10 cellular contexts compared by ENCODE assay signal in the genomic region with DNA sequence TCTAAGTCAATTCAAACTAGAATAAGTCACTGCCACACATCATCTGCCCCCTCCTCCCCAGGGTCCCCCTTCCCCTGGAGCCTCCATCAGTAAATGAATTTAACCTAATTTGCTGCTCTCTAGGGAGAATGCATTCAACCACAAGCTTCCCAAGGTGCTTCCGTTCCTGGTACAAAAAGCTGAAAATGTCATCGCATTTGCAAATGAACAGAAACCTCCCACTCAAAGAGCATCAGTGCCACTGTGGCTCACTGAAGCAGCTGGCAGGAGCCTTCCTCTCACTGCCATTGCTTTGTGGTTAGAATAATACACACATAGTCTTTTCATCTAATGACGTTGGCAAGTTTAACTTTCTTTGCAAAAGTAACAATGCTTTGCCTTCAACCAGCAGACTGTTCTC.
DNase-seq lines count a peak whose midpoint lies in the region; ATAC-seq, FAIRE-seq and TF ChIP-seq lines count a peak whose summit lies in the region.
"Had no signal": no experiment of that assay in that cellular context is flagged by ENCODE, and none has a peak within 500 bp of the region (broad histone marks: within the 10 kb centered on the region; RNA-seq: fewer than 3 reads in every experiment).

No MANE protein-coding gene starts in this region.

- no peaks in the 10 kb centered on the region for H3K4me1 Mint-ChIP-seq in MCF 10A (ENCODE audit: insufficient read depth, unreplicated experiment)
- peaks cover 12 to 15% of the 10 kb centered on the region in 2 donors for H3K4me1 Mint-ChIP-seq in natural killer cell treated with Interleukin-12 subunit alpha and Interleukin-12 subunit beta and Interleukin-15 and Interleukin-18, amount 100 ng/mL, for 72 hours (ENCODE audit: low read depth in 2 of 2)

- H3K4me1 ChIP-seq in BLaER1 treated with 17β-estradiol and CSF1 and Interleukin-3, amounts not matched to agents 10 nM and 100 nM: peaks cover 27 to 46% (median 39%) of the 10 kb centered on the region in 10 experiments
- H3K4me1 ChIP-seq in GM12878 (ENCODE audit: control insufficient read depth, insufficient read depth, low read length) (peaks cover 8% of the 10 kb centered on the region), esophagus muscularis mucosa (peaks cover 0 to 9% (median 0%) of the 10 kb centered on the region in 4 donors)

- H3K4me2 ChIP-seq in BLaER1 treated with 17β-estradiol and CSF1 and Interleukin-3, amounts not matched to agents 10 nM and 100 nM: peak overlapping the region; percentile 67 to 88 (median 79)
- H3K4me2 ChIP-seq in GM12878 (ENCODE audit: control insufficient read depth, insufficient read depth): no peak overlapping the region

- H3K27ac Mint-ChIP-seq in MCF 10A (ENCODE audit: low read depth, unreplicated experiment): no peak overlapping the region
- H3K27ac Mint-ChIP-seq in natural killer cell treated with Interleukin-12 subunit alpha and Interleukin-12 subunit beta and Interleukin-15 and Interleukin-18, amount 100 ng/mL, for 72 hours: no peak overlapping the region

- RAD21 ChIA-PET in GM12878 (lab: Charles Lee; ENCODE audit: unreplicated experiment): interaction anchor here (0.7 to 6.6 kb wide), 12 partner anchors 9 to 247 kb away, joined by 3 to 54 read pairs (median 11); a partner anchor contains a TSS

- H3K79me2 ChIP-seq in GM12878 (ENCODE audit: control insufficient read depth, insufficient read depth, low read length): no peaks in the 10 kb centered on the region

- peak overlapping the region in 1 of 11 experiments; percentile 24; a peak in 1 of 22 replicates for H3K9ac ChIP-seq in BLaER1 treated with 17β-estradiol and CSF1 and Interleukin-3, amounts not matched to agents 10 nM and 100 nM
- H3K9ac ChIP-seq in GM12878 (ENCODE audit: control insufficient read depth, insufficient read depth, low read length): no peak overlapping the region

- no peaks in the 10 kb centered on the region for H3K9me3 Mint-ChIP-seq in MCF 10A (ENCODE audit: unreplicated experiment)
- H3K9me3 Mint-ChIP-seq in natural killer cell treated with Interleukin-12 subunit alpha and Interleukin-12 subunit beta and Interleukin-15 and Interleukin-18, amount 100 ng/mL, for 72 hours: no peaks in the 10 kb centered on the region

- CTCF ChIA-PET in GM12878 (lab: Yijun Ruan, JAX) (interaction anchor here (1.1 to 7.0 kb wide), 17 partner anchors 13 to 763 kb away, joined by 3 to 118 read pairs (median 9); no protein-coding TSS in a partner anchor), MCF 10A (lab: Yijun Ruan, JAX) (interaction anchor here (0.5 to 7.1 kb wide), 20 partner anchors 8 to 848 kb away, joined by 3 to 104 read pairs (median 16); a partner anchor contains a TSS)

- no peaks in the 10 kb centered on the region; a peak in 1 of 22 replicates for H3K27me3 ChIP-seq in BLaER1 treated with 17β-estradiol and CSF1 and Interleukin-3, amounts not matched to agents 10 nM and 100 nM
- H3K27me3 ChIP-seq in GM12878 (replicated peaks in 1 of 2; ENCODE audit: control insufficient read depth in 2 of 2, insufficient read depth in 2 of 2, low read length in 1 of 2): no peaks in the 10 kb centered on the region
- no peaks in the 10 kb centered on the region for H3K27me3 ChIP-seq in esophagus muscularis mucosa

- 2% methylated on average over 3 of the region's 3 CpGs for WGBS in GM12878 (ENCODE audit: insufficient coverage, insufficient replicate concordance, low lambda C conversion rate, missing lambda C conversion rate)
- WGBS in esophagus muscularis mucosa: 42% methylated on average over 3 of the region's 3 CpGs

- no peak overlapping the region for H3K4me3 ChIP-seq in BLaER1 treated with 17β-estradiol and CSF1 and Interleukin-3, amounts not matched to agents 10 nM and 100 nM
- no peak overlapping the region for H3K4me3 ChIP-seq in GM12878
- no peak overlapping the region for H3K4me3 ChIP-seq in esophagus muscularis mucosa

- FAIRE-seq in GM12878 (lab: Jason Lieb, UNC): peak; percentile 62

- no peaks in the 10 kb centered on the region for H3K27me3 Mint-ChIP-seq in MCF 10A (ENCODE audit: insufficient read depth, unreplicated experiment)
- peaks cover 9 to 16% of the 10 kb centered on the region in 2 donors for H3K27me3 Mint-ChIP-seq in natural killer cell treated with Interleukin-12 subunit alpha and Interleukin-12 subunit beta and Interleukin-15 and Interleukin-18, amount 100 ng/mL, for 72 hours

- no peak overlapping the region for H2AFZ ChIP-seq in GM12878 (ENCODE audit: control insufficient read depth, low read depth, low read length)

- SMC1A ChIA-PET in GM12878 (lab: Charles Lee; ENCODE audit: uncharacterized antibody, unreplicated experiment): interaction anchor here (1.0 to 6.7 kb wide), 24 partner anchors 9 to 277 kb away, joined by 3 to 75 read pairs (median 6); a partner anchor contains a TSS

- no peaks in the 10 kb centered on the region for H3K9me3 ChIP-seq in BLaER1 treated with 17β-estradiol and CSF1 and Interleukin-3, amounts not matched to agents 10 nM and 100 nM (replicated peaks in 1 of 11)
- H3K9me3 ChIP-seq in GM12878 (replicated peaks; ENCODE audit: control insufficient read depth, insufficient read depth, low read length): no peaks in the 10 kb centered on the region
- H3K9me3 ChIP-seq in esophagus muscularis mucosa: no peaks in the 10 kb centered on the region

- no peaks in the 10 kb centered on the region for H3K36me3 Mint-ChIP-seq in MCF 10A (ENCODE audit: insufficient read depth, unreplicated experiment)
- no peaks in the 10 kb centered on the region for H3K36me3 Mint-ChIP-seq in natural killer cell treated with Interleukin-12 subunit alpha and Interleukin-12 subunit beta and Interleukin-15 and Interleukin-18, amount 100 ng/mL, for 72 hours

- POLR2A ChIA-PET in GM12878 (lab: Charles Lee) (no interaction called here), MCF 10A (lab: Yijun Ruan, JAX) (no interaction called here)

- H3K36me3 ChIP-seq in BLaER1 treated with 17β-estradiol and CSF1 and Interleukin-3, amounts not matched to agents 10 nM and 100 nM: no peaks in the 10 kb centered on the region
- H3K36me3 ChIP-seq in GM12878 (ENCODE audit: control insufficient read depth in 2 of 2, insufficient read depth in 2 of 2, low read length in 1 of 2) (no peaks in the 10 kb centered on the region), esophagus muscularis mucosa (no peaks in the 10 kb centered on the region)

- H3K27ac ChIP-seq in BLaER1 treated with 17β-estradiol and CSF1 and Interleukin-3, amounts not matched to agents 10 nM and 100 nM: peak overlapping the region in 5 of 11 experiments; percentile 21 to 65 (median 60); a peak in 6 of 22 replicates
- H3K27ac ChIP-seq in GM12878 (ENCODE audit: control insufficient read depth, insufficient read depth) (no peak overlapping the region), esophagus muscularis mucosa (replicated peaks in 1 of 4) (no peak overlapping the region)
- H3K27ac ChIP-seq: C4-2B had no signal

- no peak for TF ChIP-seq RAD21 in GM12878 (IDR thresholded peaks at IDR 0.05; ENCODE audit: insufficient read depth, low read depth, low read length)

- DNase-seq in GM12878 (ENCODE audit: low read depth, low spot score): peak; percentile 61
- no peak for DNase-seq in stimulated activated CD4-positive, alpha-beta T cell treated with anti-CD3 and anti-CD28 coated beads, Interleukin-1b, Interleukin-23, amount 100 ng/mL, for 48 hours
- no peak for DNase-seq in esophagus muscularis mucosa (ENCODE audit: extremely low spot score)
- no peak for DNase-seq in MCF 10A (ENCODE audit: unreplicated experiment)
- no peak for DNase-seq in natural killer cell treated with Interleukin-12 subunit alpha and Interleukin-12 subunit beta and Interleukin-15 and Interleukin-18, amount 100 ng/mL, for 72 hours (ENCODE audit: low spot score)
- DNase-seq: activated gamma-delta T cell had no signal

- H4K20me1 ChIP-seq in BLaER1 treated with 17β-estradiol and CSF1 and Interleukin-3, amounts not matched to agents 10 nM and 100 nM: peaks cover 0 to 13% (median 0%) of the 10 kb centered on the region in 11 experiments; a peak in 6 of 22 replicates
- no peaks in the 10 kb centered on the region for H4K20me1 ChIP-seq in GM12878 (ENCODE audit: control insufficient read depth, insufficient read depth)

- BruUV-seq in GM12878 (replicated peaks; lab: Mats Ljungman, UMichigan): no TSS peak
- no TSS peak for BruUV-seq in MCF 10A (replicated peaks; lab: Mats Ljungman, UMichigan)

- in situ Hi-C loops in GM12878 (cut with MboI): no loop called here

- ATAC-seq in GM19395 (IDR thresholded peaks at IDR 0.05; ENCODE audit: unreplicated experiment) (peak; percentile 56), HG03139 (IDR thresholded peaks at IDR 0.05; ENCODE audit: unreplicated experiment) (peak; percentile 46), GM12878 (peak; percentile 68)
- ATAC-seq in natural killer cell treated with Interleukin-12 subunit alpha and Interleukin-12 subunit beta and Interleukin-15 and Interleukin-18, amount 100 ng/mL, for 72 hours: no peak

- intact Hi-C loops in GM12878 (cut with micrococcal nuclease; ENCODE audit: unreplicated experiment): loop anchor here (5.0 kb wide), 2 partner anchors 84 to 764 kb away; no protein-coding TSS in a partner anchor
- intact Hi-C loops in esophagus muscularis mucosa (cut with DNase I): loop anchor here (5.0 kb wide), 1 partner anchor 231 kb away; no protein-coding TSS in a partner anchor
- intact Hi-C loops in MCF 10A (cut with micrococcal nuclease): loop anchor here (10.0 kb wide), 2 partner anchors 388 to 572 kb away; no protein-coding TSS in a partner anchor

- TF ChIP-seq CTCF in GM12878 (IDR thresholded peaks at IDR 0.05 in 2 of 3, conservative IDR thresholded peaks at IDR 0.05 in 1 of 3; ENCODE audit: control insufficient read depth in 2 of 3, extremely low read depth in 1 of 3, insufficient read depth in 1 of 3, low read depth in 3 of 3, low read length in 3 of 3) (no peak), esophagus muscularis mucosa (IDR thresholded peaks at IDR 0.05) (no peak), MCF 10A (IDR thresholded peaks at IDR 0.05; ENCODE audit: unreplicated experiment) (no peak)

- no peak for TF ChIP-seq POLR2A in GM12878 (IDR thresholded peaks at IDR 0.05; ENCODE audit: low read depth, low read length)
- no peak for TF ChIP-seq POLR2A in esophagus muscularis mucosa (IDR thresholded peaks at IDR 0.05; ENCODE audit: low read depth)

- peak; percentile 15 to 62; a peak in 2 of 4 replicates for TF ChIP-seq EP300 in GM12878 (IDR thresholded peaks at IDR 0.05; ENCODE audit: borderline replicate concordance in 1 of 2, control insufficient read depth in 1 of 2, low read depth in 2 of 2, low read length in 2 of 2)
- TF ChIP-seq EP300 in esophagus muscularis mucosa (IDR thresholded peaks at IDR 0.05): no peak

- no peak overlapping the region for H3K4me3 Mint-ChIP-seq in MCF 10A (ENCODE audit: unreplicated experiment)
- H3K4me3 Mint-ChIP-seq in natural killer cell treated with Interleukin-12 subunit alpha and Interleukin-12 subunit beta and Interleukin-15 and Interleukin-18, amount 100 ng/mL, for 72 hours: no peak overlapping the region

TF ChIP-seq in GM12878, 131 proteins besides CTCF, POLR2A, EP300 and RAD21 (continues in another document):
- peak; percentile 71 for TF ChIP-seq RUNX3 (IDR thresholded peaks at IDR 0.05; ENCODE audit: low read length)
- TF ChIP-seq MTA3 (IDR thresholded peaks at IDR 0.05; ENCODE audit: borderline replicate concordance, low read length): no peak

Comparison
In these comparisons a context has a peak if more than half of its experiments do, and no peak if none do; other contexts are left out.
1. ATAC-seq: peak in GM19395 (single experiment), HG03139 (single experiment) and GM12878 (single experiment); none in natural killer cell treated with Interleukin-12 subunit alpha and Interleukin-12 subunit beta and Interleukin-15 and Interleukin-18, amount 100 ng/mL, for 72 hours (0 of 2).